8 cellular contexts compared by ENCODE assay signal in the genomic region with DNA sequence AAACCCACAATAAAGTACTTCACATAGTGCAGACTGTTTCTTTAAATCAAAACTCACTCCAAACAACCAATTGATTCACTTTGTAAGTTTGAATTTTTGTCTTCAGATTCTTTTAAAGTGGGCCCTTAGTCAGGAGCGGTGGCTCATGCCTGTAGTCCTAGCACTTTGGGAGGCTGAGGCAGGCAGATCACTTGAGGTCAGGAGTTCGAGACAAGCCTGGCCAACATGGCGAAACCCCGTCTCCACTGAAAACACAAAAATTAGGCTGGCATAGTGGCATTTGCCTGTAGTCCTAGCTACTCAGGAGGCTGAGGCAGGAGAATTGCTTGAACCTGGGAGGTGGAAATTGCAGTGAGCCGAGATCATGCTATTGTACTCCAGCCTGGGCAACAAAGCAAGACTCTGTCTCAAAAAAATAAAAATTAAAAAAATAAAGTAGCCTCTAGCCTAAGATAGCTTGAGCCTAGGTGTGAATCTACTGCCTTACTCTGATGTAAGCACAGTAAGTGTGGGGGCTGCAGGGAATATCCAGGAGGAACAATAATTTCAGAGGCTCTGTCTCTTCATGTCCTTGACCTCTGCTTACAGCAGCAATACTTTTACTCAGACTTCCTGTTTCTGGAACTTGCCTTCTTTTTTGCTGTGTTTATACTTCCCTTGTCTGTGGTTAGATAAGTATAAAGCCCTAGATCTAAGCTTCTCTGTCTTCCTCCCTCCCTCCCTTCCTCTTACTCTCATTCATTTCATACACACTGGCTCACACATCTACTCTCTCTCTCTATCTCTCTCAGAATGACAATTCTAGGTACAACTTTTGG. TPM values are rescaled to one million over a fixed set of nuclear protein-coding genes. Genes with fewer than 3 reads are reported as not detected.
A peak's percentile ranks its signal among the peaks of the same experiment; 100 is the strongest.
DNase-seq lines count a peak whose midpoint lies in the region; ATAC-seq and FAIRE-seq lines count a peak whose summit lies in the region.

IL7R (plus strand) TSS at position 706 of the 818 bp plus-strand sequence; CDS start at position 793, 87 bp downstream.

- H3K36me3 Mint-ChIP-seq in activated T-helper 2 cell treated with anti-CD3 and anti-CD28 coated beads, Interferon-gamma antibody, Interleukin-2, Interleukin-4, amounts not matched to agents 10 μg/mL and 5 μg/mL and 100 μg/mL, durations not matched to agents 14 hours and 24 hours and 36 hours (ENCODE audit: low read depth) = peaks cover 69% of the 10 kb centered on the region

- intact Hi-C loops in activated T-helper 2 cell treated with anti-CD3 and anti-CD28 coated beads, Interferon-gamma antibody, Interleukin-2, Interleukin-4, amounts not matched to agents 10 μg/mL and 5 μg/mL and 100 μg/mL, durations not matched to agents 14 hours and 24 hours and 36 hours (cut with micrococcal nuclease) = loop anchor here (1.0 to 2.0 kb wide), 11 partner anchors 20 to 239 kb away; partner anchors contain the start of gene SPEF2

- DNase-seq in EH (ENCODE audit: low read depth) = peak; percentile 75
- DNase-seq in Jurkat, Clone E6-1 (ENCODE audit: low read depth, low spot score) = peak; percentile 84
- DNase-seq in activated T-helper 2 cell treated with anti-CD3 and anti-CD28 coated beads, Interferon-gamma antibody, Interleukin-2, Interleukin-4, amounts not matched to agents 10 μg/mL and 5 μg/mL and 100 μg/mL, durations not matched to agents 14 hours and 24 hours and 36 hours (ENCODE audit: low spot score) = no peak
- DNase-seq in frontal cortex (ENCODE audit: low spot score in 2 of 2) = no peak
- DNase-seq in iPS-NIHi11 (ENCODE audit: low spot score) = no peak
- no peak for DNase-seq in NCI-H2227 (lab: John Stamatoyannopoulos, UW; ENCODE audit: unreplicated experiment)

- peak within 1 kb of the TSS; percentile 85 for H3K4me3 Mint-ChIP-seq in activated T-helper 2 cell treated with anti-CD3 and anti-CD28 coated beads, Interferon-gamma antibody, Interleukin-2, Interleukin-4, amounts not matched to agents 10 μg/mL and 5 μg/mL and 100 μg/mL, durations not matched to agents 14 hours and 24 hours and 36 hours (ENCODE audit: low read depth)

- H3K9me3 ChIP-seq in mucosa of rectum (ENCODE audit: control insufficient read depth in 2 of 2, low read length in 2 of 2) = no peaks in the 10 kb centered on the region

- no peaks in the 10 kb centered on the region for H3K27me3 ChIP-seq in mucosa of rectum (ENCODE audit: control insufficient read depth in 2 of 2, insufficient read depth in 2 of 2, low read length in 2 of 2)

- peak within 1 kb of the TSS in 1 of 2 donors; percentile 12 for H3K9ac ChIP-seq in mucosa of rectum (ENCODE audit: low read depth in 1 of 2, low read length in 2 of 2)

- no peaks in the 10 kb centered on the region for H3K27me3 Mint-ChIP-seq in activated T-helper 2 cell treated with anti-CD3 and anti-CD28 coated beads, Interferon-gamma antibody, Interleukin-2, Interleukin-4, amounts not matched to agents 10 μg/mL and 5 μg/mL and 100 μg/mL, durations not matched to agents 14 hours and 24 hours and 36 hours (ENCODE audit: low read depth)

- no peaks in the 10 kb centered on the region for H3K36me3 ChIP-seq in mucosa of rectum (ENCODE audit: control insufficient read depth in 2 of 2, insufficient read depth in 2 of 2, low read length in 2 of 2)

- H3K27ac Mint-ChIP-seq in activated T-helper 2 cell treated with anti-CD3 and anti-CD28 coated beads, Interferon-gamma antibody, Interleukin-2, Interleukin-4, amounts not matched to agents 10 μg/mL and 5 μg/mL and 100 μg/mL, durations not matched to agents 14 hours and 24 hours and 36 hours = peak within 1 kb of the TSS; percentile 96

- peaks cover 80% of the 10 kb centered on the region for H3K4me1 Mint-ChIP-seq in activated T-helper 2 cell treated with anti-CD3 and anti-CD28 coated beads, Interferon-gamma antibody, Interleukin-2, Interleukin-4, amounts not matched to agents 10 μg/mL and 5 μg/mL and 100 μg/mL, durations not matched to agents 14 hours and 24 hours and 36 hours (ENCODE audit: low read depth)

- H3K9me3 Mint-ChIP-seq in activated T-helper 2 cell treated with anti-CD3 and anti-CD28 coated beads, Interferon-gamma antibody, Interleukin-2, Interleukin-4, amounts not matched to agents 10 μg/mL and 5 μg/mL and 100 μg/mL, durations not matched to agents 14 hours and 24 hours and 36 hours = no peaks in the 10 kb centered on the region

- peaks cover 0 to 4% of the 10 kb centered on the region in 2 donors for H3K4me1 ChIP-seq in mucosa of rectum (ENCODE audit: control insufficient read depth in 2 of 2, insufficient read depth in 2 of 2, low read length in 2 of 2)

- ATAC-seq in GM21723 (IDR thresholded peaks at IDR 0.05; ENCODE audit: unreplicated experiment) = no peak

- FAIRE-seq in frontal cortex (lab: Jason Lieb, UNC) = no peak

- peak within 1 kb of the TSS; percentile 21 for H3K4me3 ChIP-seq in Jurkat, Clone E6-1 (ENCODE audit: low read length)
- peak within 1 kb of the TSS in 1 of 2 donors; percentile 45 for H3K4me3 ChIP-seq in mucosa of rectum (ENCODE audit: low read length in 2 of 2)

- H3K27ac ChIP-seq in mucosa of rectum (ENCODE audit: low read depth in 2 of 2, low read length in 2 of 2) = peak within 1 kb of the TSS; percentile 9 to 55

RNA-seq across cellular contexts. Expression of gene IL7R, which starts in this region (rescaled TPM):
- 0.65 TPM for polyA plus RNA-seq in Jurkat, Clone E6-1 (2012; ENCODE audit: insufficient read depth, insufficient read length)
- total RNA-seq in activated T-helper 2 cell treated with anti-CD3 and anti-CD28 coated beads, Interferon-gamma antibody, Interleukin-2, Interleukin-4, amounts not matched to agents 10 μg/mL and 5 μg/mL and 100 μg/mL, durations not matched to agents 14 hours and 24 hours and 36 hours = 60.9 and 66.9 TPM in 2 replicates
- total RNA-seq in frontal cortex = 0.41 TPM

Comparison
In these comparisons a context has a peak if more than half of its experiments do, and no peak if none do; other contexts are left out.
1. RNA of gene IL7R (total RNA-seq): 60.9 to 66.9 TPM in activated T-helper 2 cell treated with anti-CD3 and anti-CD28 coated beads, Interferon-gamma antibody, Interleukin-2, Interleukin-4, amounts not matched to agents 10 μg/mL and 5 μg/mL and 100 μg/mL, durations not matched to agents 14 hours and 24 hours and 36 hours; 0.41 TPM in frontal cortex (single experiment); every median in the first group is over 10 times any median in the second.
2. DNase-seq: peak in EH (single experiment) and Jurkat, Clone E6-1 (single experiment); none in activated T-helper 2 cell treated with anti-CD3 and anti-CD28 coated beads, Interferon-gamma antibody, Interleukin-2, Interleukin-4, amounts not matched to agents 10 μg/mL and 5 μg/mL and 100 μg/mL, durations not matched to agents 14 hours and 24 hours and 36 hours (single experiment), frontal cortex (0 of 2), iPS-NIHi11 (single experiment) and NCI-H2227 (single experiment).